15 cellular contexts compared by ENCODE assay signal in the genomic region with DNA sequence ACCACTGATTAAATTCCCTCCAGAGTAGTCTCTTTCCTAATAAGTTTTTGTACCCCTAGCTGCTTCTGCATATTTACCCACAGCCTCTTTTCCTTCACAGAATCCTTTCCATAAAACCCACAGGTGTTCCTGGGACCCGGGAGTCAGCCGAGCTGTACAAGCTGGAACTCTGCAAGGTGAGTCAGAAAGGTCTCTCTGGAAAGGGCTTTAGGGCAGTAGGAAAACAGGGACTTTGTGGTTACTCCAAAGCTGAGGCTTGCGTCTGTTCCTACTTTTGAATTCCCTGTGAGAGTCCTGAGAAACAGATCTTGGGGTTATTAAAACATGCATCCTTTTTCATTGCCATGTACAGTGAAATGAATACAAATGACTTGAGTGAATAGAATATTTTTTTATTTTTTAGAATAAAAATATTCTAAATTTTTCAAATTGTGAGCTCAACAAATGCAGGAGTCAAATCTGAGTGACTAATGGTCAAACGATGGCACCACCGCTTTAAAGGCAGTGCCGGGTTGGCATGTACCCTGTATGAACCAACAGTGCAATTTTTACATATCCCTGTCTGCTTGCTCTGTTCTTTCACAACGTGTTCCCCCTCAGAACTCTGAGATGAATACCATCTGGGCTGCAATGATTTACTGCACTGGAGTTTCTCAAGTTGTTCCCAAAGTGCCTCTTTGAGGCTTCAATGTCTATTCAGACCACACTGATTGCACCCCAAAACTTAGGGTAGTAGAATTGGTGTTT.
"Had no signal": no experiment of that assay in that cellular context is flagged by ENCODE, and none has a peak within 500 bp of the region (broad histone marks: within the 10 kb centered on the region; RNA-seq: fewer than 3 reads in every experiment).

No MANE protein-coding gene starts in this region.

- H3K4me1 ChIP-seq: left ventricle myocardium inferior had no signal

- H3K27ac ChIP-seq: left ventricle myocardium inferior, tibial nerve had no signal

- H3K36me3 ChIP-seq: left ventricle myocardium inferior, tibial nerve had no signal

- DNase-seq: activated CD4-positive, alpha-beta T cell treated with anti-CD3 and anti-CD28 coated beads for 48 hours; activated CD4-positive, CD25-positive, alpha-beta regulatory T cell; activated CD8-positive, alpha-beta T cell treated with anti-CD3 and anti-CD28 coated beads for 36 hours; activated naive CD4-positive, alpha-beta T cell treated with anti-CD3 and anti-CD28 coated beads for 36 hours; activated T-cell treated with anti-CD3 and anti-CD28 coated beads, Interleukin-2, amount 50 U/mL, for 24 hours; effector CD4-positive, alpha-beta T cell; kidney; left ventricle myocardium inferior; naive B cell; right cardiac atrium; small intestine; stimulated activated CD4-positive, alpha-beta T cell treated with anti-CD3 and anti-CD28 coated beads, Interleukin-15, amount 100 ng/mL, for 24 hours; stimulated activated CD4-positive, alpha-beta T cell treated with anti-CD3 and anti-CD28 coated beads, Interleukin-2, amount 100 ng/mL, for 48 hours; SW 1271 had no signal

- H3K9me3 ChIP-seq: tibial nerve had no signal

- H3K4me3 ChIP-seq: left ventricle myocardium inferior, tibial nerve had no signal

- H3K27me3 ChIP-seq: tibial nerve had no signal

- ATAC-seq: activated CD8-positive, alpha-beta T cell treated with anti-CD3 and anti-CD28 coated beads for 36 hours; right cardiac atrium had no signal
